17 cellular contexts compared by ENCODE assay signal in genomic region chr14:39733741-39734140, GRCh38.
"Had no signal": no experiment of that assay in that cellular context is flagged by ENCODE, and none has a peak within 500 bp of the region (broad histone marks: within the 10 kb centered on the region; RNA-seq: fewer than 3 reads in every experiment).

No MANE protein-coding gene starts in this region.

- ATAC-seq: activated CD8-positive, alpha-beta T cell treated with anti-CD3 and anti-CD28 coated beads, Interleukin-2, amount 10 ng/mL, durations not matched to agents 7 days and 5 days; esophagus mucosa; left lung had no signal

- H3K4me1 Mint-ChIP-seq: activated naive CD4-positive, alpha-beta T cell treated with anti-CD3 and anti-CD28 coated beads, Interleukin-2, amount 50 U/mL, for 24 hours; naive B cell; stimulated activated memory B cell treated with anti-CD40 and anti-IgM and Interleukin-4, amounts not matched to agents 10 μg/mL and 1 μg/mL and 100 μg/mL, for 72 hours had no signal

- H3K4me3 ChIP-seq: adrenal gland, cardiac muscle cell, left lung, thyroid gland had no signal

- H3K9me3 ChIP-seq: adrenal gland, thyroid gland had no signal

- H3K27me3 Mint-ChIP-seq: activated naive CD4-positive, alpha-beta T cell treated with anti-CD3 and anti-CD28 coated beads, Interleukin-2, amount 50 U/mL, for 24 hours; naive B cell; stimulated activated memory B cell treated with anti-CD40 and anti-IgM and Interleukin-4, amounts not matched to agents 10 μg/mL and 1 μg/mL and 100 μg/mL, for 72 hours had no signal

- H3K4me1 ChIP-seq: adrenal gland, left lung, thyroid gland had no signal

- H3K27me3 ChIP-seq: adrenal gland, cardiac muscle cell, left lung, thyroid gland had no signal

- H3K36me3 Mint-ChIP-seq: activated naive CD4-positive, alpha-beta T cell treated with anti-CD3 and anti-CD28 coated beads, Interleukin-2, amount 50 U/mL, for 24 hours; naive B cell; stimulated activated memory B cell treated with anti-CD40 and anti-IgM and Interleukin-4, amounts not matched to agents 10 μg/mL and 1 μg/mL and 100 μg/mL, for 72 hours had no signal

- H3K27ac ChIP-seq: adrenal gland, cardiac muscle cell, left lung, thyroid gland had no signal

- H3K27ac Mint-ChIP-seq: activated CD8-positive, alpha-beta T cell treated with anti-CD3 and anti-CD28 coated beads, Interleukin-2, amount 10 ng/mL, durations not matched to agents 7 days and 5 days; activated naive CD4-positive, alpha-beta T cell treated with anti-CD3 and anti-CD28 coated beads, Interleukin-2, amount 50 U/mL, for 24 hours; naive B cell; stimulated activated memory B cell treated with anti-CD40 and anti-IgM and Interleukin-4, amounts not matched to agents 10 μg/mL and 1 μg/mL and 100 μg/mL, for 72 hours; WTC11 had no signal

- DNase-seq: activated CD4-positive, alpha-beta T cell treated with anti-CD3 and anti-CD28 coated beads for 4 hours; activated CD8-positive, alpha-beta memory T cell treated with anti-CD3 and anti-CD28 coated beads, Interleukin-2, amount 50 U/mL, for 4 hours; activated CD8-positive, alpha-beta T cell treated with anti-CD3 and anti-CD28 coated beads, Interleukin-2, amount 10 ng/mL, durations not matched to agents 7 days and 5 days; activated effector memory CD4-positive, alpha-beta T cell treated with anti-CD3 and anti-CD28 coated beads, Interleukin-2, amount 50 U/mL, for 16 hours; activated T-cell treated with anti-CD3 and anti-CD28 coated beads, Interleukin-2, amount 50 U/mL, for 48 hours; adrenal gland; hippocampal formation; left lung; mammary epithelial cell; naive B cell; retina; thyroid gland had no signal

- H3K4me3 Mint-ChIP-seq: activated CD8-positive, alpha-beta T cell treated with anti-CD3 and anti-CD28 coated beads, Interleukin-2, amount 10 ng/mL, durations not matched to agents 7 days and 5 days; activated naive CD4-positive, alpha-beta T cell treated with anti-CD3 and anti-CD28 coated beads, Interleukin-2, amount 50 U/mL, for 24 hours; naive B cell; stimulated activated memory B cell treated with anti-CD40 and anti-IgM and Interleukin-4, amounts not matched to agents 10 μg/mL and 1 μg/mL and 100 μg/mL, for 72 hours; WTC11 had no signal

- H3K36me3 ChIP-seq: adrenal gland, cardiac muscle cell, left lung, thyroid gland had no signal
